ENCODE assay signal across 8 cellular contexts in genomic region chrX:47623540-47624027, GRCh38. TPM values are rescaled to one million over a fixed set of nuclear protein-coding genes. Genes with fewer than 3 reads are reported as not detected.
DNase-seq lines count a peak whose midpoint lies in the region; ATAC-seq and TF ChIP-seq lines count a peak whose summit lies in the region.

No MANE protein-coding gene starts in this region.

- ATAC-seq in foreskin keratinocyte (peak; percentile 74), GM18502 (IDR thresholded peaks at IDR 0.05; ENCODE audit: poor library complexity, unreplicated experiment) (no peak), HG02642 (IDR thresholded peaks at IDR 0.05; ENCODE audit: poor library complexity, unreplicated experiment) (no peak)

- no peaks in the 10 kb centered on the region for H3K36me3 ChIP-seq in A673 (ENCODE audit: insufficient read depth, low read length, poor library complexity, severe bottlenecking)

- H3K9me3 ChIP-seq in A673 (ENCODE audit: low read depth, low read length, poor library complexity, severe bottlenecking), result no peaks in the 10 kb centered on the region

- intact Hi-C loops in A673 (cut with micrococcal nuclease; ENCODE audit: unreplicated experiment), result no loop called here

- H3K4me1 ChIP-seq in A673 (ENCODE audit: insufficient read depth, low read length, poor library complexity, severe bottlenecking) (no peaks in the 10 kb centered on the region), foreskin keratinocyte (no peaks in the 10 kb centered on the region)

- DNase-seq in A673 (ENCODE audit: low spot score) (peak; percentile 89), HEK293T (ENCODE audit: extremely low spot score) (peak; percentile 83), NCI-H774 (lab: John Stamatoyannopoulos, UW) (peak; percentile 72), foreskin keratinocyte (peak in 1 of 2 donors; percentile 35), non-pigmented ciliary epithelial cell (ENCODE audit: low read depth) (peak; percentile 30)
- DNase-seq in activated naive CD4-positive, alpha-beta T cell treated with Interleukin-2 at 50 U/mL for 16 hours, result peak; percentile 37

- no peak overlapping the region for H3K27ac ChIP-seq in A673 (ENCODE audit: low read depth, low read length, poor library complexity, severe bottlenecking)
- no peak overlapping the region for H3K27ac ChIP-seq in foreskin keratinocyte

- no peak for TF ChIP-seq CTCF in A673 (conservative IDR thresholded peaks at IDR 0.05; ENCODE audit: low read depth, low read length)
- TF ChIP-seq CTCF in foreskin keratinocyte (conservative IDR thresholded peaks at IDR 0.05), result no peak

- peak overlapping the region; percentile 30 for H3K4me3 ChIP-seq in A673 (ENCODE audit: low read depth, low read length, poor library complexity, severe bottlenecking)

- BruUV-seq in A673 (replicated peaks; lab: Mats Ljungman, UMichigan), result no TSS peak

- CTCF ChIA-PET in A673 (lab: Charles Lee), result no interaction called here
- CTCF ChIA-PET in HEK293T (lab: Yijun Ruan, JAX), result no interaction called here

- no peaks in the 10 kb centered on the region for H3K27me3 ChIP-seq in A673 (replicated peaks; ENCODE audit: insufficient read depth, low read depth, low read length, poor library complexity)
- peaks cover 3% of the 10 kb centered on the region for H3K27me3 ChIP-seq in foreskin keratinocyte

- POLR2A ChIA-PET in A673 (lab: Charles Lee; ENCODE audit: low non-redundant PET) (no interaction called here), HEK293T (lab: Yijun Ruan, JAX) (interaction anchor here (0.9 to 1.1 kb wide), 3 partner anchors 9 to 82 kb away, joined by 3 to 6 read pairs (median 3); no protein-coding TSS in a partner anchor)

TF ChIP-seq in HEK293T, 16 proteins besides CTCF, POLR2A, EP300 and RAD21:
- TF ChIP-seq BHLHE40 (IDR thresholded peaks at IDR 0.05; ENCODE audit: borderline replicate concordance), result no peak
- no peak for TF ChIP-seq SP1 (IDR thresholded peaks at IDR 0.05)
- TF ChIP-seq ELF4 (IDR thresholded peaks at IDR 0.05), result no peak
- peak; percentile 67 for TF ChIP-seq L3MBTL2 (conservative IDR thresholded peaks at IDR 0.05)
- TF ChIP-seq ZNF384 (IDR thresholded peaks at IDR 0.05), result no peak
- TF ChIP-seq PKNOX1 (IDR thresholded peaks at IDR 0.05), result peak; percentile 93

RNA-seq across cellular contexts. Expression of gene SYN1, which starts 3.9 kb away (rescaled TPM):
- total RNA-seq in A673 (2021) (8.1 and 9.2 TPM in 2 replicates), foreskin keratinocyte (0.71 TPM in 2 replicates)
- 1.9 and 2.9 TPM in 2 replicates for polyA plus RNA-seq in foreskin keratinocyte

RNA-seq across cellular contexts. Expression of gene CFP, which starts 6.1 kb away (rescaled TPM):
- total RNA-seq in A673 (2021) (1.9 and 2.3 TPM in 2 replicates), foreskin keratinocyte (0.11 and 0.20 TPM in 2 replicates)
- polyA plus RNA-seq in foreskin keratinocyte, result 0.18 and 0.22 TPM in 2 replicates

RNA-seq across cellular contexts. Expression of gene ELK1, which starts 26.8 kb away (rescaled TPM):
- 47.6 and 49.7 TPM in 2 replicates for total RNA-seq in A673 (2021)
- 20.4 and 21.9 TPM in 2 replicates for total RNA-seq in foreskin keratinocyte
- polyA plus RNA-seq in foreskin keratinocyte, result 17.8 and 20.3 TPM in 2 replicates

RNA-seq across cellular contexts. Expression of gene UXT, which starts 35.4 kb away (rescaled TPM):
- total RNA-seq in A673 (2021), result 88.1 and 110 TPM in 2 replicates
- 110 and 114 TPM in 2 replicates for total RNA-seq in foreskin keratinocyte
- 148 and 153 TPM in 2 replicates for polyA plus RNA-seq in foreskin keratinocyte

RNA-seq across cellular contexts. Expression of gene TIMP1, which starts 41.3 kb away (rescaled TPM):
- 386 and 471 TPM in 2 replicates for total RNA-seq in A673 (2021)
- 158 and 163 TPM in 2 replicates for total RNA-seq in foreskin keratinocyte
- 231 and 234 TPM in 2 replicates for polyA plus RNA-seq in foreskin keratinocyte
